Comparison of ENCODE assay signal across 8 cellular contexts in genomic region chr6:26240157-26240980, GRCh38.
DNase-seq lines count a peak whose midpoint lies in the region; ATAC-seq and TF ChIP-seq lines count a peak whose summit lies in the region.

No MANE protein-coding gene starts in this region.

- H2AFZ ChIP-seq in OCI-LY1 (ENCODE audit: low read length) = no peak overlapping the region
- peak overlapping the region; percentile 28 for H2AFZ ChIP-seq in hepatocyte

- WGBS in hepatocyte (ENCODE audit: low lambda C conversion rate, missing lambda C conversion rate) = 56% methylated on average over 48 of the region's 48 CpGs
- WGBS in spleen, 5 donors = 0 to 1% (median 1%) methylated on average over 48 of the region's 48 CpGs

- H3K27me3 ChIP-seq in OCI-LY1 (ENCODE audit: insufficient read depth, low read length) = no peaks in the 10 kb centered on the region
- no peaks in the 10 kb centered on the region for H3K27me3 ChIP-seq in hepatocyte
- no peaks in the 10 kb centered on the region for H3K27me3 ChIP-seq in spleen (replicated peaks in 1 of 7)

- peak; percentile 56 for ATAC-seq in GM21619 (IDR thresholded peaks at IDR 0.05; ENCODE audit: unreplicated experiment)

- no peaks in the 10 kb centered on the region for H3K36me3 ChIP-seq in OCI-LY1 (ENCODE audit: insufficient read depth, low read length)
- no peaks in the 10 kb centered on the region for H3K36me3 ChIP-seq in hepatocyte (replicated peaks; ENCODE audit: insufficient read depth, low read depth)
- H3K36me3 ChIP-seq in spleen = no peaks in the 10 kb centered on the region

- no peaks in the 10 kb centered on the region for H3K9me3 ChIP-seq in OCI-LY1 (ENCODE audit: low read length)
- no peaks in the 10 kb centered on the region for H3K9me3 ChIP-seq in hepatocyte (ENCODE audit: low read depth)
- peaks cover 0 to 11% (median 4%) of the 10 kb centered on the region in 8 donors for H3K9me3 ChIP-seq in spleen

- H3K9ac ChIP-seq in OCI-LY1 (ENCODE audit: low read length) = peak overlapping the region; percentile 84

- peak overlapping the region; percentile 67 for H3K4me3 ChIP-seq in OCI-LY1 (ENCODE audit: low read depth, low read length, poor library complexity, severe bottlenecking)
- peak overlapping the region; percentile 12 for H3K4me3 ChIP-seq in hepatocyte
- H3K4me3 ChIP-seq in spleen = peak overlapping the region; percentile 34 to 71 (median 46)

- H3K4me1 ChIP-seq in OCI-LY1 (ENCODE audit: insufficient read depth, low read length, severe bottlenecking) = peaks cover 63% of the 10 kb centered on the region
- peaks cover 6% of the 10 kb centered on the region for H3K4me1 ChIP-seq in hepatocyte (ENCODE audit: insufficient read depth)
- H3K4me1 ChIP-seq in spleen = peaks cover 0 to 24% (median 7%) of the 10 kb centered on the region in 6 donors

- TF ChIP-seq POLR2A in spleen (IDR thresholded peaks at IDR 0.05) = peak; percentile 76 to 96 (median 84)

- DNase-seq in EL (peak; percentile 97), hepatocyte (ENCODE audit: low spot score) (peak; percentile 62), spleen (peak; percentile 91), NCI-H2081 treated with DMSO at 0.1 percent for 48 hours (lab: John Stamatoyannopoulos, UW) (no peak), SIG-M5 (lab: John Stamatoyannopoulos, UW) (no peak)
- peak; percentile 34 for DNase-seq in activated naive CD8-positive, alpha-beta T cell treated with anti-CD3 and anti-CD28 coated beads, Interleukin-2, amount 50 U/mL, for 16 hours (ENCODE audit: low read depth, low spot score)

- peak overlapping the region; percentile 89 for H3K4me2 ChIP-seq in OCI-LY1 (ENCODE audit: low read length)
- peak overlapping the region; percentile 70 for H3K4me2 ChIP-seq in hepatocyte

- TF ChIP-seq CTCF in OCI-LY1 (IDR thresholded peaks at IDR 0.05; ENCODE audit: low read length) = no peak
- no peak for TF ChIP-seq CTCF in hepatocyte (IDR thresholded peaks at IDR 0.05; ENCODE audit: poor library complexity)
- TF ChIP-seq CTCF in spleen (IDR thresholded peaks at IDR 0.05 in 8 of 11, conservative IDR thresholded peaks at IDR 0.05 in 3 of 11) = no peak

- no peaks in the 10 kb centered on the region for H3K9me2 ChIP-seq in OCI-LY1 (ENCODE audit: low read depth, low read length)
- no peaks in the 10 kb centered on the region for H3K9me2 ChIP-seq in hepatocyte (replicated peaks; ENCODE audit: insufficient read depth)

- H3F3A ChIP-seq in OCI-LY1 (ENCODE audit: insufficient read depth, low read length) = peaks cover 7% of the 10 kb centered on the region; the same call in 1 of the 2 replicates

- H3K27ac ChIP-seq in OCI-LY1 (ENCODE audit: low read depth, low read length, poor library complexity, severe bottlenecking) (peak overlapping the region; percentile 97), hepatocyte (peak overlapping the region; percentile 96), spleen (peak overlapping the region; percentile 95 to 98 (median 97))

- no peaks in the 10 kb centered on the region for H4K20me1 ChIP-seq in OCI-LY1 (ENCODE audit: insufficient read depth, low read length)
- H4K20me1 ChIP-seq in hepatocyte (ENCODE audit: insufficient read depth, poor library complexity, severe bottlenecking) = no peaks in the 10 kb centered on the region

- intact Hi-C loops in spleen (cut with DNase I; ENCODE audit: low total_unique reads) = no loop called here

- H3K79me2 ChIP-seq in OCI-LY1 (ENCODE audit: insufficient read depth, low read length) = no peaks in the 10 kb centered on the region
- H3K79me2 ChIP-seq in hepatocyte = no peaks in the 10 kb centered on the region

Comparison
In these comparisons a context has a peak if more than half of its experiments do, and no peak if none do; other contexts are left out.
1. DNase-seq: peak in EL (single experiment), activated naive CD8-positive, alpha-beta T cell treated with anti-CD3 and anti-CD28 coated beads, Interleukin-2, amount 50 U/mL, for 16 hours (single experiment), hepatocyte (single experiment) and spleen (single experiment); none in NCI-H2081 treated with DMSO at 0.1 percent for 48 hours (single experiment) and SIG-M5 (single experiment).
2. H3K4me3 ChIP-seq: peak in every context shown above with its lines; median percentile 67 in OCI-LY1; 46 in spleen; 12 in hepatocyte.
3. Peak in every context shown above with its lines, with median percentiles within 50 percentile points of each other: H3K27ac ChIP-seq.